Comparison of ENCODE assay signal across 1 cellular context in genomic region chr14:76947078-76947837, GRCh38.
TF ChIP-seq lines count a peak whose summit lies in the region.

No MANE protein-coding gene starts in this region.

TF ChIP-seq in HEK293, 187 proteins besides CTCF, POLR2A, EP300 and RAD21 (continued from another document and continues in another):
- TF ChIP-seq ZBTB49 (tag by site-specific recombination; IDR thresholded peaks at IDR 0.05; ENCODE audit: low read depth) (no peak), ZNF521 (tag by site-specific recombination; IDR thresholded peaks at IDR 0.05) (no peak), ZNF571 (tag by site-specific recombination; IDR thresholded peaks at IDR 0.05) (no peak), ZBTB10 (tag by site-specific recombination; IDR thresholded peaks at IDR 0.05) (peak; percentile 10; the same call in 1 of the 2 replicates), ZNF239 (tag by site-specific recombination; IDR thresholded peaks at IDR 0.05) (no peak), TSHZ1 (tag by site-specific recombination; IDR thresholded peaks at IDR 0.05; ENCODE audit: borderline replicate concordance) (no peak), ZNF600 (tag by site-specific recombination; IDR thresholded peaks at IDR 0.05) (no peak), ZNF701 (tag by site-specific recombination; IDR thresholded peaks at IDR 0.05) (no peak), ZNF785 (tag by site-specific recombination; IDR thresholded peaks at IDR 0.05) (no peak), ZNF133 (tag by site-specific recombination; IDR thresholded peaks at IDR 0.05) (no peak), ZNF777 (tag by site-specific recombination; IDR thresholded peaks at IDR 0.05; ENCODE audit: borderline replicate concordance) (no peak), GFI1B (tag by site-specific recombination; IDR thresholded peaks at IDR 0.05) (no peak), SP7 (tag by site-specific recombination; IDR thresholded peaks at IDR 0.05) (0 out of 2 replicates have a peak, but pooled peaks have one; percentile 25), ZNF221 (tag by site-specific recombination; IDR thresholded peaks at IDR 0.05; ENCODE audit: borderline replicate concordance) (no peak), ZIC2 (tag by site-specific recombination; IDR thresholded peaks at IDR 0.05) (peak; percentile 72; the same call in 1 of the 2 replicates), ZNF416 (tag by site-specific recombination; IDR thresholded peaks at IDR 0.05) (no peak), GLI2 (tag by site-specific recombination; IDR thresholded peaks at IDR 0.05; ENCODE audit: borderline replicate concordance, low read depth) (no peak), ZNF518A (tag by site-specific recombination; conservative IDR thresholded peaks at IDR 0.05; ENCODE audit: low read depth) (no peak), ZFP41 (tag by site-specific recombination; IDR thresholded peaks at IDR 0.05; ENCODE audit: borderline replicate concordance) (no peak), ZNF658 (tag by site-specific recombination; IDR thresholded peaks at IDR 0.05) (no peak), ZSCAN30 (tag by site-specific recombination; IDR thresholded peaks at IDR 0.05) (peak; percentile 63; the same call in 1 of the 2 replicates), ZNF792 (tag by site-specific recombination; IDR thresholded peaks at IDR 0.05) (no peak), ZNF692 (tag by site-specific recombination; IDR thresholded peaks at IDR 0.05) (peak; percentile 86), ZNF76 (tag by site-specific recombination; IDR thresholded peaks at IDR 0.05; ENCODE audit: borderline replicate concordance, low read depth) (no peak), RBAK (tag by site-specific recombination; IDR thresholded peaks at IDR 0.05) (no peak), ZFP3 (tag by site-specific recombination; IDR thresholded peaks at IDR 0.05; ENCODE audit: low read depth) (no peak), ZNF341 (tag by site-specific recombination; IDR thresholded peaks at IDR 0.05; ENCODE audit: low read depth) (peak; percentile 88), SP2 (tag by site-specific recombination; IDR thresholded peaks at IDR 0.05) (no peak), ZSCAN16 (tag by site-specific recombination; IDR thresholded peaks at IDR 0.05) (no peak), MZF1 (tag by site-specific recombination; IDR thresholded peaks at IDR 0.05; ENCODE audit: borderline replicate concordance) (no peak), ZNF639 (tag by site-specific recombination; IDR thresholded peaks at IDR 0.05) (no peak), ZNF112 (tag by site-specific recombination; IDR thresholded peaks at IDR 0.05) (no peak), PRDM1 (tag by site-specific recombination; IDR thresholded peaks at IDR 0.05) (peak; percentile 81), ZNF132 (tag by site-specific recombination; IDR thresholded peaks at IDR 0.05; ENCODE audit: borderline replicate concordance) (no peak)
- TF ChIP-seq, protein P1, sequence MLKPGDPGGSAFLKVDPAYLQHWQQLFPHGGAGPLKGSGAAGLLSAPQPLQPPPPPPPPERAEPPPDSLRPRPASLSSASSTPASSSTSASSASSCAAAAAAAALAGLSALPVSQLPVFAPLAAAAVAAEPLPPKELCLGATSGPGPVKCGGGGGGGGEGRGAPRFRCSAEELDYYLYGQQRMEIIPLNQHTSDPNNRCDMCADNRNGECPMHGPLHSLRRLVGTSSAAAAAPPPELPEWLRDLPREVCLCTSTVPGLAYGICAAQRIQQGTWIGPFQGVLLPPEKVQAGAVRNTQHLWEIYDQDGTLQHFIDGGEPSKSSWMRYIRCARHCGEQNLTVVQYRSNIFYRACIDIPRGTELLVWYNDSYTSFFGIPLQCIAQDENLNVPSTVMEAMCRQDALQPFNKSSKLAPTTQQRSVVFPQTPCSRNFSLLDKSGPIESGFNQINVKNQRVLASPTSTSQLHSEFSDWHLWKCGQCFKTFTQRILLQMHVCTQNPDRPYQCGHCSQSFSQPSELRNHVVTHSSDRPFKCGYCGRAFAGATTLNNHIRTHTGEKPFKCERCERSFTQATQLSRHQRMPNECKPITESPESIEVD (tag by site-specific recombination; IDR thresholded peaks at IDR 0.05): peak; percentile 42; the same call in 1 of the 2 replicates
- TF ChIP-seq, protein P2, sequence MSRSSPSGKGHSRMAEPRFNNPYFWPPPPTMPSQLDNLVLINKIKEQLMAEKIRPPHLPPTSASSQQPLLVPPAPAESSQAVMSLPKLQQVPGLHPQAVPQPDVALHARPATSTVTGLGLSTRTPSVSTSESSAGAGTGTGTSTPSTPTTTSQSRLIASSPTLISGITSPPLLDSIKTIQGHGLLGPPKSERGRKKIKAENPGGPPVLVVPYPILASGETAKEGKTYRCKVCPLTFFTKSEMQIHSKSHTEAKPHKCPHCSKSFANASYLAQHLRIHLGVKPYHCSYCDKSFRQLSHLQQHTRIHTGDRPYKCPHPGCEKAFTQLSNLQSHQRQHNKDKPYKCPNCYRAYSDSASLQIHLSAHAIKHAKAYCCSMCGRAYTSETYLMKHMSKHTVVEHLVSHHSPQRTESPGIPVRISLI (tag by site-specific recombination; IDR thresholded peaks at IDR 0.05): no peak
